In genomic region chr9:129334744-129335080, GRCh38 we compare ENCODE assay signal across 8 cellular contexts.
A peak's percentile ranks its signal among the peaks of the same experiment; 100 is the strongest.
DNase-seq lines count a peak whose midpoint lies in the region; TF ChIP-seq lines count a peak whose summit lies in the region.

No MANE protein-coding gene starts in this region.

- peak overlapping the region; percentile 100 for H2BK5ac ChIP-seq in mesendoderm (ENCODE audit: low read length)

- H4K5ac ChIP-seq in mesendoderm (ENCODE audit: low read length) = peak overlapping the region; percentile 64

- peak overlapping the region; percentile 63 for H3K18ac ChIP-seq in mesendoderm (ENCODE audit: low read length)

- CTCF ChIA-PET in mammary epithelial cell (lab: Charles Lee; ENCODE audit: low non-redundant PET) = no interaction called here

- peaks cover 48% of the 10 kb centered on the region for H3K4me1 ChIP-seq in mammary epithelial cell (ENCODE audit: insufficient read depth, low read length)
- H3K4me1 ChIP-seq in mesendoderm (ENCODE audit: control insufficient read depth, low read depth, low read length) = peaks cover 18% of the 10 kb centered on the region
- H3K4me1 ChIP-seq in tibial artery = peaks cover 16 to 80% (median 61%) of the 10 kb centered on the region in 4 donors

- H3K9ac ChIP-seq in mammary epithelial cell (ENCODE audit: insufficient read depth, low read length) (peak overlapping the region; percentile 39), mesendoderm (ENCODE audit: low read length) (peak overlapping the region; percentile 81)

- peak overlapping the region; percentile 98 for H3K56ac ChIP-seq in mesendoderm (ENCODE audit: low read length)

- H3K4me2 ChIP-seq in mammary epithelial cell (ENCODE audit: insufficient read depth, low read depth, low read length) (peak overlapping the region; percentile 85), mesendoderm (ENCODE audit: low read length) (no peak overlapping the region)

- H3K23ac ChIP-seq in mesendoderm (ENCODE audit: low read length) = peak overlapping the region; percentile 2

- BruUV-seq in mammary epithelial cell (replicated peaks; lab: Mats Ljungman, UMichigan) = no TSS peak

- intact Hi-C loops in mammary epithelial cell (cut with micrococcal nuclease) = loop anchor here (1.0 to 5.0 kb wide), 7 partner anchors 48 to 276 kb away; no protein-coding TSS in a partner anchor
- intact Hi-C loops in tibial artery (cut with DNase I; ENCODE audit: low total_unique reads) = loop anchor here (5.0 to 10.0 kb wide), 3 partner anchors 157 to 190 kb away; partner anchors contain the start of gene IER5L

- peaks cover 9% of the 10 kb centered on the region for H3K9me3 ChIP-seq in mammary epithelial cell (replicated peaks; ENCODE audit: insufficient read depth, low read length)
- peaks cover 0 to 12% (median 5%) of the 10 kb centered on the region in 3 donors for H3K9me3 ChIP-seq in tibial artery

- H3K4me3 ChIP-seq in mammary epithelial cell (replicated peaks in 1 of 3; ENCODE audit: insufficient read depth in 1 of 3, low read depth in 2 of 3, low read length in 3 of 3) (peak overlapping the region; percentile 31 to 41 (median 37)), mesendoderm (ENCODE audit: low read length) (no peak overlapping the region), tibial artery (peak overlapping the region in 1 of 2 donors; percentile 28)

- no peak overlapping the region for H4K8ac ChIP-seq in mesendoderm (ENCODE audit: low read depth, low read length)

- in situ Hi-C loops in mammary epithelial cell (cut with MboI; ENCODE audit: low sequenced_read_pairs in 2 of 2) = loop anchor here in 1 of 2 donors (5.0 to 25.0 kb wide), 3 partner anchors 148 to 278 kb away; partner anchors contain the start of genes C9orf50 and IER5L

- H3K27me3 ChIP-seq in mammary epithelial cell (ENCODE audit: insufficient read depth, low read length) = no peaks in the 10 kb centered on the region
- no peaks in the 10 kb centered on the region for H3K27me3 ChIP-seq in mesendoderm (ENCODE audit: insufficient read depth, low read length, poor library complexity)
- no peaks in the 10 kb centered on the region for H3K27me3 ChIP-seq in tibial artery

- H3K27ac ChIP-seq in mammary epithelial cell (ENCODE audit: insufficient read depth, low read depth, low read length) = peak overlapping the region; percentile 45
- H3K27ac ChIP-seq in mesendoderm (ENCODE audit: low read depth, low read length) = peak overlapping the region; percentile 98
- H3K27ac ChIP-seq in tibial artery = peak overlapping the region; percentile 87 to 92

- H4K20me1 ChIP-seq in mammary epithelial cell (ENCODE audit: insufficient read depth, low read length) = no peaks in the 10 kb centered on the region

- no peak overlapping the region for H2BK15ac ChIP-seq in mesendoderm (replicated peaks; ENCODE audit: low read depth)

- H2BK120ac ChIP-seq in mesendoderm (ENCODE audit: low read depth, low read length) = peak overlapping the region; percentile 6

- WGBS in mammary epithelial cell (ENCODE audit: low coverage, missing lambda C conversion rate) = 75% methylated on average over 1 of the region's 2 CpGs
- WGBS in mesendoderm (ENCODE audit: extremely low coverage, insufficient coverage, low lambda C conversion rate) = no CpG with 5 or more reads among the region's 2 CpGs

- H3K79me1 ChIP-seq in mesendoderm (ENCODE audit: low read length) = no peaks in the 10 kb centered on the region

- TF ChIP-seq CTCF in mammary epithelial cell (conservative IDR thresholded peaks at IDR 0.05 in 1 of 2, IDR thresholded peaks at IDR 0.05 in 1 of 2; ENCODE audit: extremely low read depth in 1 of 2, insufficient read depth in 1 of 2, low read depth in 1 of 2, low read length in 2 of 2) = no peak
- no peak for TF ChIP-seq CTCF in tibial artery (IDR thresholded peaks at IDR 0.05)

- peak overlapping the region; percentile 6 for H3K4ac ChIP-seq in mesendoderm (ENCODE audit: low read depth, low read length)

- dilution Hi-C loops in mammary epithelial cell (cut with HindIII; ENCODE audit: low sequenced_read_pairs) = loop anchor here (5.0 to 25.0 kb wide), 4 partner anchors 68 to 287 kb away; partner anchors contain the start of gene C9orf50

- H2AFZ ChIP-seq in mammary epithelial cell (ENCODE audit: low read depth, low read length) = peak overlapping the region; percentile 49

- H3K36me3 ChIP-seq in mammary epithelial cell (ENCODE audit: insufficient read depth, low read length) = no peaks in the 10 kb centered on the region
- no peaks in the 10 kb centered on the region for H3K36me3 ChIP-seq in mesendoderm (ENCODE audit: control insufficient read depth, insufficient read depth, low read length)
- H3K36me3 ChIP-seq in tibial artery = no peaks in the 10 kb centered on the region

- H2AK5ac ChIP-seq in mesendoderm (ENCODE audit: low read length) = peak overlapping the region; percentile 100

- peaks cover 37% of the 10 kb centered on the region for H3K79me2 ChIP-seq in mammary epithelial cell (ENCODE audit: insufficient read depth, low read length)
- no peaks in the 10 kb centered on the region for H3K79me2 ChIP-seq in mesendoderm (ENCODE audit: control insufficient read depth, insufficient read depth, low read length)

- DNase-seq in NOMO-1 treated with DMSO at 0.1 percent for 48 hours (lab: John Stamatoyannopoulos, UW; ENCODE audit: unreplicated experiment) (peak; percentile 43), NOMO-1 treated with dmso at 0.1 percent for 144 hours (lab: John Stamatoyannopoulos, UW; ENCODE audit: unreplicated experiment) (no peak), mammary epithelial cell (no peak), mesendoderm (no peak), tibial artery (no peak), iPS-NIHi7 (ENCODE audit: extremely low spot score) (no peak), cortex of kidney (lab: John Stamatoyannopoulos, UW) (no peak), NCI-H1436 treated with DMSO at 0.1 percent for 48 hours (lab: John Stamatoyannopoulos, UW) (no peak)

Comparison
In these comparisons a context has a peak if more than half of its experiments do, and no peak if none do; other contexts are left out.
1. H3K27ac ChIP-seq: peak in every context shown above with its lines; median percentile 98 in mesendoderm; 90 in tibial artery; 45 in mammary epithelial cell.